In genomic region chr16:88558457-88559442, GRCh38 we compare ENCODE assay signal across 9 cellular contexts. TPM values are rescaled to one million over a fixed set of nuclear protein-coding genes. Genes with fewer than 3 reads are reported as not detected.
DNase-seq lines count a peak whose midpoint lies in the region; ATAC-seq, FAIRE-seq and TF ChIP-seq lines count a peak whose summit lies in the region.
"Had no signal": no experiment of that assay in that cellular context is flagged by ENCODE, and none has a peak within 500 bp of the region (broad histone marks: within the 10 kb centered on the region; RNA-seq: fewer than 3 reads in every experiment).

No MANE protein-coding gene starts in this region.

- in situ Hi-C loops in IMR-90 (cut with MboI; ENCODE audit: low sequenced_read_pairs): no loop called here

- peak overlapping the region; percentile 61 for H3K27ac Mint-ChIP-seq in Calu3 (ENCODE audit: unreplicated experiment)
- H3K27ac Mint-ChIP-seq in nephron: peak overlapping the region in 1 of 3 experiments; percentile 54

- H3K56ac ChIP-seq in IMR-90 (ENCODE audit: extremely low read depth, insufficient read depth, low read length): no peak overlapping the region

- H4K20me1 ChIP-seq in IMR-90 (ENCODE audit: insufficient read depth, low read length): no peaks in the 10 kb centered on the region

- no peak overlapping the region; the same call in 1 of the 2 replicates for H3K4me2 ChIP-seq in IMR-90 (ENCODE audit: low read depth, low read length)

- intact Hi-C loops in Calu3 (cut with micrococcal nuclease; ENCODE audit: unreplicated experiment): no loop called here
- intact Hi-C loops in IMR-90 (cut with micrococcal nuclease): no loop called here

- no peak overlapping the region for H2AFZ ChIP-seq in IMR-90 (replicated peaks; ENCODE audit: low read length, poor library complexity)

- TF ChIP-seq CTCF in Calu3 (IDR thresholded peaks at IDR 0.05; ENCODE audit: unreplicated experiment) (peak; percentile 55), IMR-90 (conservative IDR thresholded peaks at IDR 0.05; ENCODE audit: low read depth, low read length) (peak; percentile 47), nephron (IDR thresholded peaks at IDR 0.05; ENCODE audit: unreplicated experiment in 3 of 3) (peak; percentile 36 to 51 (median 51))

- H3K27ac ChIP-seq in IMR-90 (ENCODE audit: insufficient read depth, low read length): no peak overlapping the region

- no peaks in the 10 kb centered on the region for H3K79me1 ChIP-seq in IMR-90 (ENCODE audit: low read depth in 1 of 2, low read length in 2 of 2)

- no peak overlapping the region for H2BK15ac ChIP-seq in IMR-90 (ENCODE audit: low read depth, low read length)

- H3K9me3 Mint-ChIP-seq in Calu3 (ENCODE audit: low read depth, unreplicated experiment) (peaks cover 4% of the 10 kb centered on the region), nephron (peaks cover 2% of the 10 kb centered on the region)
- H3K9me3 Mint-ChIP-seq: immature natural killer cell had no signal

- dilution Hi-C loops in IMR-90 (cut with HindIII; ENCODE audit: low sequenced_read_pairs, unreplicated experiment): no loop called here

- 72% methylated on average over 5 of the region's 45 CpGs; no CpG with 5 or more reads in 1 of the 2 experiments for WGBS in IMR-90 (ENCODE audit: extremely low coverage in 2 of 2, insufficient read length in 1 of 2), 2 experiments

- H3K18ac ChIP-seq in IMR-90 (ENCODE audit: low read depth, low read length): no peak overlapping the region

- no peak overlapping the region for H2BK120ac ChIP-seq in IMR-90 (ENCODE audit: low read depth, low read length)

- H3K9me3 ChIP-seq in IMR-90 (ENCODE audit: control insufficient read depth, insufficient read depth, low read length): peaks cover 3% of the 10 kb centered on the region; the same call in 1 of the 2 replicates

- H3K4me1 Mint-ChIP-seq in Calu3 (ENCODE audit: low read depth, unreplicated experiment) (peaks cover 7% of the 10 kb centered on the region), nephron (peaks cover 4% of the 10 kb centered on the region)

- H2BK20ac ChIP-seq in IMR-90 (ENCODE audit: low read depth, low read length): no peak overlapping the region

- peak; percentile 53 for ATAC-seq in IMR-90 (ENCODE audit: low read depth)
- ATAC-seq in esophagus mucosa: peak; percentile 38
- ATAC-seq in GM19455 (IDR thresholded peaks at IDR 0.05; ENCODE audit: unreplicated experiment): no peak

- no peak overlapping the region for H3K4me3 Mint-ChIP-seq in Calu3 (ENCODE audit: low read depth, unreplicated experiment)
- no peak overlapping the region for H3K4me3 Mint-ChIP-seq in nephron

- 0 out of 2 replicates have a peak, but pooled peaks cover 2% of the 10 kb centered on the region for H3K9me1 ChIP-seq in IMR-90 (ENCODE audit: insufficient read depth, low read length)

- TF ChIP-seq RAD21 in IMR-90 (IDR thresholded peaks at IDR 0.05; ENCODE audit: low read length): peak; percentile 23

- no peak overlapping the region for H3K4ac ChIP-seq in IMR-90 (ENCODE audit: low read depth, low read length)

- no peak overlapping the region for H3K9ac ChIP-seq in IMR-90 (ENCODE audit: low read depth, low read length)

- DNase-seq in Calu3: peak; percentile 81
- DNase-seq in IMR-90: peak; percentile 43
- DNase-seq in RPMI7951 (ENCODE audit: low read depth): peak; percentile 79
- DNase-seq in H54 (ENCODE audit: insufficient read length, low spot score): no peak
- no peak for DNase-seq in stimulated activated naive CD4-positive, alpha-beta T cell (lab: John Stamatoyannopoulos, UW)

- no peak overlapping the region for H4K5ac ChIP-seq in IMR-90 (ENCODE audit: low read depth, low read length)

- H2AK9ac ChIP-seq in IMR-90 (replicated peaks; ENCODE audit: low read depth, low read length, poor library complexity): peak overlapping the region; percentile 37

- no peaks in the 10 kb centered on the region; the same call in 1 of the 2 replicates for H3K4me1 ChIP-seq in IMR-90 (ENCODE audit: control insufficient read depth, insufficient read depth, low read length)

- H3K27me3 Mint-ChIP-seq in Calu3 (ENCODE audit: unreplicated experiment) (peaks cover 90% of the 10 kb centered on the region), nephron (ENCODE audit: low read depth) (peaks cover 22% of the 10 kb centered on the region)

- no peak overlapping the region for H4K91ac ChIP-seq in IMR-90 (ENCODE audit: insufficient read depth, low read depth, low read length)

- CTCF ChIA-PET in Calu3 (lab: Charles Lee): interaction anchor here (0.7 to 1.2 kb wide), 4 partner anchors 9 to 1805 kb away, joined by 3 to 5 read pairs (median 4); partner anchors contain the start of gene ZC3H18
- CTCF ChIA-PET in IMR-90 (lab: Yijun Ruan, JAX): interaction anchor here (0.6 kb wide), 1 partner anchor 557 kb away, joined by 3 read pairs; no protein-coding TSS in a partner anchor

- no peak overlapping the region; the same call in 1 of the 2 replicates for H2AK5ac ChIP-seq in IMR-90 (ENCODE audit: low read depth, low read length)

- H3K4me3 ChIP-seq in IMR-90 (ENCODE audit: insufficient read depth, low read depth, low read length): no peak overlapping the region

- H3K36me3 Mint-ChIP-seq in Calu3 (ENCODE audit: insufficient read depth, unreplicated experiment): peaks cover 6% of the 10 kb centered on the region
- H3K36me3 Mint-ChIP-seq in nephron (ENCODE audit: low read depth): no peaks in the 10 kb centered on the region
- H3K36me3 Mint-ChIP-seq: immature natural killer cell had no signal

- H4K8ac ChIP-seq in IMR-90 (ENCODE audit: low read depth in 2 of 2, low read length in 2 of 2): no peak overlapping the region

- POLR2A ChIA-PET in IMR-90 (lab: Charles Lee; ENCODE audit: unreplicated experiment): no interaction called here

- no peak for FAIRE-seq in H54 (lab: Jason Lieb, UNC)

- H3K23ac ChIP-seq in IMR-90 (ENCODE audit: low read depth, low read length): no peak overlapping the region

- no peak overlapping the region for H2BK5ac ChIP-seq in IMR-90 (ENCODE audit: low read depth, low read length, poor library complexity, severe bottlenecking)

- H3K14ac ChIP-seq in IMR-90 (replicated peaks; ENCODE audit: low read depth, low read length): no peak overlapping the region

- peaks cover 29% of the 10 kb centered on the region for H3K27me3 ChIP-seq in IMR-90 (ENCODE audit: control insufficient read depth, insufficient read depth, low read length)

- TF ChIP-seq POLR2A in IMR-90 (IDR thresholded peaks at IDR 0.05; ENCODE audit: low read depth, low read length) (no peak), H54 (IDR thresholded peaks at IDR 0.05; ENCODE audit: low read depth, low read length) (no peak)

- H3K36me3 ChIP-seq in IMR-90 (ENCODE audit: control insufficient read depth, insufficient read depth, low read length): no peaks in the 10 kb centered on the region

- no TSS peak for BruUV-seq in Calu3 (replicated peaks; lab: Mats Ljungman, UMichigan)
- no TSS peak for BruUV-seq in IMR-90 (replicated peaks; lab: Mats Ljungman, UMichigan)

TF ChIP-seq in IMR-90, 13 proteins besides CTCF, POLR2A, EP300 and RAD21:
- TF ChIP-seq CEBPB (IDR thresholded peaks at IDR 0.05; ENCODE audit: low read depth, low read length) (no peak), CHD1 (IDR thresholded peaks at IDR 0.05; ENCODE audit: low read depth, low read length) (no peak), BHLHE40 (IDR thresholded peaks at IDR 0.05; ENCODE audit: low read depth, low read length) (no peak), SMC3 (IDR thresholded peaks at IDR 0.05; ENCODE audit: low read depth, low read length) (no peak), ELK1 (IDR thresholded peaks at IDR 0.05; ENCODE audit: borderline replicate concordance, low read depth, low read length) (no peak), RFX5 (IDR thresholded peaks at IDR 0.05; ENCODE audit: low read depth, low read length) (no peak), NFE2L2 (IDR thresholded peaks at IDR 0.05; ENCODE audit: low read depth, low read length) (no peak), MAFK (IDR thresholded peaks at IDR 0.05; ENCODE audit: low read depth, low read length) (no peak), MAZ (IDR thresholded peaks at IDR 0.05; ENCODE audit: borderline replicate concordance, low read depth, low read length) (no peak), RCOR1 (IDR thresholded peaks at IDR 0.05; ENCODE audit: insufficient replicate concordance, low read length) (no peak), MXI1 (IDR thresholded peaks at IDR 0.05; ENCODE audit: borderline replicate concordance, low read depth, low read length) (no peak), FOS (IDR thresholded peaks at IDR 0.05; ENCODE audit: low read depth, low read length) (no peak)

RNA-seq across cellular contexts. Expression of gene ZC3H18, which starts 11.5 kb away (rescaled TPM):
- 77.2 and 85.7 TPM in 2 replicates for total RNA-seq in Calu3 (2022)
- 3.4 and 4.2 TPM in 2 replicates for total RNA-seq in IMR-90 (2012; rRNA removed)
- polyA plus RNA-seq in IMR-90 (2012; rRNA removed): 21.3 and 22.7 TPM in 2 replicates
- 15.4 and 23.2 TPM in 2 replicates for polyA plus RNA-seq in IMR-90 (2012; cell fraction: cytosol; rRNA removed)
- polyA plus RNA-seq in IMR-90 (2012; cell fraction: nucleus; rRNA removed; ENCODE audit: low replicate concordance): 64.2 and 65.2 TPM in 2 replicates
- total RNA-seq in RPMI7951 (2014; rRNA removed; shearing (Covaris generic)): 6.4 and 7.9 TPM in 2 replicates
- 21.9 TPM for total RNA-seq in esophagus mucosa

Comparison
In these comparisons a context has a peak if more than half of its experiments do, and no peak if none do; other contexts are left out.
1. DNase-seq: peak in Calu3 (single experiment), IMR-90 (single experiment) and RPMI7951 (single experiment); none in H54 (single experiment) and stimulated activated naive CD4-positive, alpha-beta T cell (0 of 6).
2. Peak in every context shown above with its lines, with median percentiles within 50 percentile points of each other: CTCF ChIP-seq.